ENCODE assay signal across 38 cellular contexts in genomic region chr3:53815067-53815466, GRCh38. TPM values are rescaled to one million over a fixed set of nuclear protein-coding genes. Genes with fewer than 3 reads are reported as not detected.
"Had no signal": no experiment of that assay in that cellular context is flagged by ENCODE, and none has a peak within 500 bp of the region (broad histone marks: within the 10 kb centered on the region; RNA-seq: fewer than 3 reads in every experiment).

No MANE protein-coding gene starts in this region.

- H3K9me3 Mint-ChIP-seq: activated B cell treated with CpG ODN at 0.5 μM for 24 hours; activated CD8-positive, alpha-beta T cell treated with anti-CD3 and anti-CD28 coated beads for 36 hours; activated naive CD4-positive, alpha-beta T cell treated with anti-CD3 and anti-CD28 coated beads for 36 hours; activated naive CD4-positive, alpha-beta T cell treated with anti-CD3 and anti-CD28 coated beads, Interleukin-2, amount 50 U/mL, for 72 hours; activated T-cell treated with anti-CD3 and anti-CD28 coated beads, Interleukin-2, amount 50 U/mL, for 72 hours; activated T-helper 17 cell treated with anti-CD3 and anti-CD28 coated beads, Interleukin-2, amount 50 U/mL, for 72 hours; central memory CD8-positive, alpha-beta T cell; IgD-negative memory B cell; T-cell had no signal

- H3K27me3 ChIP-seq: adrenal gland, brain microvascular endothelial cell, Peyer's patch had no signal

- H3K9me3 ChIP-seq: adrenal gland, Peyer's patch had no signal

- H3K4me1 ChIP-seq: adrenal gland, Peyer's patch had no signal

- H3K4me1 Mint-ChIP-seq: activated B cell treated with CpG ODN at 0.5 μM for 24 hours; activated T-helper 17 cell treated with anti-CD3 and anti-CD28 coated beads, Interleukin-2, amount 50 U/mL, for 72 hours; central memory CD8-positive, alpha-beta T cell; IgD-negative memory B cell; T-helper 17 cell had no signal

- H3K4me3 Mint-ChIP-seq: activated B cell treated with CpG ODN at 0.5 μM for 24 hours; activated CD8-positive, alpha-beta T cell treated with anti-CD3 and anti-CD28 coated beads for 36 hours; activated naive CD4-positive, alpha-beta T cell treated with anti-CD3 and anti-CD28 coated beads for 36 hours; activated T-cell treated with anti-CD3 and anti-CD28 coated beads, Interleukin-2, amount 50 U/mL, for 72 hours; activated T-helper 17 cell treated with anti-CD3 and anti-CD28 coated beads, Interleukin-2, amount 50 U/mL, for 72 hours; central memory CD8-positive, alpha-beta T cell; IgD-negative memory B cell; T-cell; T-helper 17 cell had no signal

- H3K27me3 Mint-ChIP-seq: activated B cell treated with CpG ODN at 0.5 μM for 24 hours; activated T-helper 17 cell treated with anti-CD3 and anti-CD28 coated beads, Interleukin-2, amount 50 U/mL, for 72 hours; central memory CD8-positive, alpha-beta T cell had no signal

- H3K36me3 ChIP-seq: brain microvascular endothelial cell had no signal

- H3K4me3 ChIP-seq: adrenal gland, Peyer's patch had no signal

- ATAC-seq: activated CD8-positive, alpha-beta T cell treated with anti-CD3 and anti-CD28 coated beads for 36 hours; activated naive CD4-positive, alpha-beta T cell treated with anti-CD3 and anti-CD28 coated beads, Interleukin-2, amount 50 U/mL, for 72 hours; activated T-cell treated with anti-CD3 and anti-CD28 coated beads, Interleukin-2, amount 50 U/mL, for 72 hours; activated T-helper 17 cell treated with anti-CD3 and anti-CD28 coated beads, Interleukin-2, amount 50 U/mL, for 72 hours; PC-3; Right ventricle myocardium inferior; SK-N-SH treated with all-trans-retinoic acid at 6 μM for 48 hours; T-cell; T-helper 17 cell had no signal

- H3K27ac ChIP-seq: adrenal gland, brain microvascular endothelial cell, Peyer's patch, RWPE1, VCaP had no signal

- H3K36me3 Mint-ChIP-seq: activated naive CD4-positive, alpha-beta T cell treated with anti-CD3 and anti-CD28 coated beads, Interleukin-2, amount 50 U/mL, for 72 hours; IgD-negative memory B cell; T-cell had no signal

- DNase-seq: activated B cell treated with CpG ODN at 0.5 μM for 24 hours; activated CD4-positive, alpha-beta T cell treated with anti-CD3 and anti-CD28 coated beads for 4 hours; activated CD4-positive, alpha-beta T cell treated with anti-CD3 and anti-CD28 coated beads, Interleukin-2, amount 50 U/mL, for 1 hour; activated CD4-positive, CD25-positive, alpha-beta regulatory T cell treated with anti-CD3 and anti-CD28 coated beads, Interleukin-2, amount 50 U/mL, for 72 hours; activated CD8-positive, alpha-beta T cell treated with anti-CD3 and anti-CD28 coated beads for 36 hours; activated gamma-delta T cell treated with Interleukin-2 at 50 U/mL for 16 hours; activated naive CD4-positive, alpha-beta T cell treated with anti-CD3 and anti-CD28 coated beads for 36 hours; activated T-cell treated with anti-CD3 and anti-CD28 coated beads, Interleukin-2, amount 50 U/mL, for 1 hour; activated T-cell treated with anti-CD3 and anti-CD28 coated beads, Interleukin-2, amount 50 U/mL, for 72 hours; anterior cingulate cortex; brain microvascular endothelial cell; Karpas-422; KBM-7; NCI-H1048; NCI-H1105 treated with DMSO at 0.1 percent for 48 hours; NCI-H1436; NCI-H1694 treated with DMSO at 0.1 percent for 48 hours; NCI-H2029; NCI-H2171; NCI-H510A; NCI-H526; NCI-H748 treated with DMSO at 0.1 percent for 48 hours; NK-92 treated with Interleukin-12 subunit alpha and Interleukin-12 subunit beta, amount 100 ng/mL, for 24 hours; PC-3; Peyer's patch; SIG-M5; T-cell; T-helper 17 cell had no signal

- H3K27ac Mint-ChIP-seq: activated B cell treated with CpG ODN at 0.5 μM for 24 hours; activated CD8-positive, alpha-beta T cell treated with anti-CD3 and anti-CD28 coated beads for 36 hours; activated naive CD4-positive, alpha-beta T cell treated with anti-CD3 and anti-CD28 coated beads for 36 hours; activated naive CD4-positive, alpha-beta T cell treated with anti-CD3 and anti-CD28 coated beads, Interleukin-2, amount 50 U/mL, for 72 hours; activated T-cell treated with anti-CD3 and anti-CD28 coated beads, Interleukin-2, amount 50 U/mL, for 72 hours; activated T-helper 17 cell treated with anti-CD3 and anti-CD28 coated beads, Interleukin-2, amount 50 U/mL, for 72 hours; IgD-negative memory B cell; T-cell; T-helper 17 cell had no signal

RNA-seq across cellular contexts. Expression of gene IL17RB, which starts 31.3 kb away (rescaled TPM):
- total RNA-seq: activated CD8-positive, alpha-beta T cell treated with anti-CD3 and anti-CD28 coated beads for 36 hours; SK-MEL-5 had no signal
